ENCODE assay signal across 13 cellular contexts in genomic region chr14:71803539-71804260, GRCh38.
A peak's percentile ranks its signal among the peaks of the same experiment; 100 is the strongest.
DNase-seq lines count a peak whose midpoint lies in the region; ATAC-seq and TF ChIP-seq lines count a peak whose summit lies in the region.
"Had no signal": no experiment of that assay in that cellular context is flagged by ENCODE, and none has a peak within 500 bp of the region (broad histone marks: within the 10 kb centered on the region; RNA-seq: fewer than 3 reads in every experiment).

No MANE protein-coding gene starts in this region.

- no peak overlapping the region for H3K27ac ChIP-seq in RWPE1

- CTCF ChIA-PET in RWPE1 (lab: Yijun Ruan, JAX): interaction anchor here (0.6 kb wide), 1 partner anchor 1887 kb away, joined by 4 read pairs; no protein-coding TSS in a partner anchor

- POLR2A ChIA-PET in RWPE1 (lab: Yijun Ruan, JAX; ENCODE audit: low non-redundant PET): no interaction called here

- no peak for ATAC-seq in HG03097 (IDR thresholded peaks at IDR 0.05; ENCODE audit: low FRiP score, unreplicated experiment)
- ATAC-seq: activated naive CD4-positive, alpha-beta T cell treated with anti-CD3 and anti-CD28 coated beads, Interleukin-2, amount 50 U/mL, for 72 hours had no signal

- DNase-seq in H4 (ENCODE audit: low spot score) (peak; percentile 94), RPMI7951 (ENCODE audit: low read depth) (peak; percentile 33), epithelial cell of esophagus (ENCODE audit: low read depth) (peak; percentile 74), pons (ENCODE audit: low spot score) (peak; percentile 14), hepatic stellate cell (ENCODE audit: low spot score) (no peak), RWPE1 (ENCODE audit: low spot score) (no peak)
- DNase-seq in activated CD4-positive, alpha-beta T cell treated with anti-CD3 and anti-CD28 coated beads, Interleukin-2, amount 50 U/mL, for 48 hours: no peak
- DNase-seq: CD4-positive, alpha-beta memory T cell; hippocampal formation; NCI-H446; stimulated activated CD4-positive, alpha-beta T cell treated with anti-CD3 and anti-CD28 coated beads, Interleukin-4, amount 100 ng/mL, for 24 hours had no signal

- TF ChIP-seq CTCF in epithelial cell of esophagus (IDR thresholded peaks at IDR 0.05; ENCODE audit: insufficient read depth, low read depth, low read length, missing control alignments) (no peak), RWPE1 (conservative IDR thresholded peaks at IDR 0.05; ENCODE audit: low read depth) (no peak)

- H3K4me3 ChIP-seq in epithelial cell of esophagus (ENCODE audit: low read length): no peak overlapping the region

Comparison
In these comparisons a context has a peak if more than half of its experiments do, and no peak if none do; other contexts are left out.
1. DNase-seq: peak in H4 (single experiment), RPMI7951 (single experiment), epithelial cell of esophagus (single experiment) and pons (single experiment); none in activated CD4-positive, alpha-beta T cell treated with anti-CD3 and anti-CD28 coated beads, Interleukin-2, amount 50 U/mL, for 48 hours (0 of 2), hepatic stellate cell (single experiment) and RWPE1 (single experiment).